ENCODE assay signal across 1 cellular context in genomic region chr16:13305019-13305755, GRCh38.
TF ChIP-seq lines count a peak whose summit lies in the region.

No MANE protein-coding gene starts in this region.

TF ChIP-seq in GM23338, 12 proteins besides CTCF, POLR2A, EP300 and RAD21 (continued from another document):
- TF ChIP-seq ETS1 (IDR thresholded peaks at IDR 0.05): no peak
- TF ChIP-seq EZH2 (IDR thresholded peaks at IDR 0.05; ENCODE audit: low read depth, unreplicated experiment): no peak
- TF ChIP-seq ZNF331 (CRISPR knock-in tag; IDR thresholded peaks at IDR 0.05; ENCODE audit: low read depth): no peak
- TF ChIP-seq REST (IDR thresholded peaks at IDR 0.05; ENCODE audit: unreplicated experiment): no peak
- TF ChIP-seq POLR2AphosphoS5 (IDR thresholded peaks at IDR 0.05; ENCODE audit: low read depth): no peak
- TF ChIP-seq, protein P1, sequence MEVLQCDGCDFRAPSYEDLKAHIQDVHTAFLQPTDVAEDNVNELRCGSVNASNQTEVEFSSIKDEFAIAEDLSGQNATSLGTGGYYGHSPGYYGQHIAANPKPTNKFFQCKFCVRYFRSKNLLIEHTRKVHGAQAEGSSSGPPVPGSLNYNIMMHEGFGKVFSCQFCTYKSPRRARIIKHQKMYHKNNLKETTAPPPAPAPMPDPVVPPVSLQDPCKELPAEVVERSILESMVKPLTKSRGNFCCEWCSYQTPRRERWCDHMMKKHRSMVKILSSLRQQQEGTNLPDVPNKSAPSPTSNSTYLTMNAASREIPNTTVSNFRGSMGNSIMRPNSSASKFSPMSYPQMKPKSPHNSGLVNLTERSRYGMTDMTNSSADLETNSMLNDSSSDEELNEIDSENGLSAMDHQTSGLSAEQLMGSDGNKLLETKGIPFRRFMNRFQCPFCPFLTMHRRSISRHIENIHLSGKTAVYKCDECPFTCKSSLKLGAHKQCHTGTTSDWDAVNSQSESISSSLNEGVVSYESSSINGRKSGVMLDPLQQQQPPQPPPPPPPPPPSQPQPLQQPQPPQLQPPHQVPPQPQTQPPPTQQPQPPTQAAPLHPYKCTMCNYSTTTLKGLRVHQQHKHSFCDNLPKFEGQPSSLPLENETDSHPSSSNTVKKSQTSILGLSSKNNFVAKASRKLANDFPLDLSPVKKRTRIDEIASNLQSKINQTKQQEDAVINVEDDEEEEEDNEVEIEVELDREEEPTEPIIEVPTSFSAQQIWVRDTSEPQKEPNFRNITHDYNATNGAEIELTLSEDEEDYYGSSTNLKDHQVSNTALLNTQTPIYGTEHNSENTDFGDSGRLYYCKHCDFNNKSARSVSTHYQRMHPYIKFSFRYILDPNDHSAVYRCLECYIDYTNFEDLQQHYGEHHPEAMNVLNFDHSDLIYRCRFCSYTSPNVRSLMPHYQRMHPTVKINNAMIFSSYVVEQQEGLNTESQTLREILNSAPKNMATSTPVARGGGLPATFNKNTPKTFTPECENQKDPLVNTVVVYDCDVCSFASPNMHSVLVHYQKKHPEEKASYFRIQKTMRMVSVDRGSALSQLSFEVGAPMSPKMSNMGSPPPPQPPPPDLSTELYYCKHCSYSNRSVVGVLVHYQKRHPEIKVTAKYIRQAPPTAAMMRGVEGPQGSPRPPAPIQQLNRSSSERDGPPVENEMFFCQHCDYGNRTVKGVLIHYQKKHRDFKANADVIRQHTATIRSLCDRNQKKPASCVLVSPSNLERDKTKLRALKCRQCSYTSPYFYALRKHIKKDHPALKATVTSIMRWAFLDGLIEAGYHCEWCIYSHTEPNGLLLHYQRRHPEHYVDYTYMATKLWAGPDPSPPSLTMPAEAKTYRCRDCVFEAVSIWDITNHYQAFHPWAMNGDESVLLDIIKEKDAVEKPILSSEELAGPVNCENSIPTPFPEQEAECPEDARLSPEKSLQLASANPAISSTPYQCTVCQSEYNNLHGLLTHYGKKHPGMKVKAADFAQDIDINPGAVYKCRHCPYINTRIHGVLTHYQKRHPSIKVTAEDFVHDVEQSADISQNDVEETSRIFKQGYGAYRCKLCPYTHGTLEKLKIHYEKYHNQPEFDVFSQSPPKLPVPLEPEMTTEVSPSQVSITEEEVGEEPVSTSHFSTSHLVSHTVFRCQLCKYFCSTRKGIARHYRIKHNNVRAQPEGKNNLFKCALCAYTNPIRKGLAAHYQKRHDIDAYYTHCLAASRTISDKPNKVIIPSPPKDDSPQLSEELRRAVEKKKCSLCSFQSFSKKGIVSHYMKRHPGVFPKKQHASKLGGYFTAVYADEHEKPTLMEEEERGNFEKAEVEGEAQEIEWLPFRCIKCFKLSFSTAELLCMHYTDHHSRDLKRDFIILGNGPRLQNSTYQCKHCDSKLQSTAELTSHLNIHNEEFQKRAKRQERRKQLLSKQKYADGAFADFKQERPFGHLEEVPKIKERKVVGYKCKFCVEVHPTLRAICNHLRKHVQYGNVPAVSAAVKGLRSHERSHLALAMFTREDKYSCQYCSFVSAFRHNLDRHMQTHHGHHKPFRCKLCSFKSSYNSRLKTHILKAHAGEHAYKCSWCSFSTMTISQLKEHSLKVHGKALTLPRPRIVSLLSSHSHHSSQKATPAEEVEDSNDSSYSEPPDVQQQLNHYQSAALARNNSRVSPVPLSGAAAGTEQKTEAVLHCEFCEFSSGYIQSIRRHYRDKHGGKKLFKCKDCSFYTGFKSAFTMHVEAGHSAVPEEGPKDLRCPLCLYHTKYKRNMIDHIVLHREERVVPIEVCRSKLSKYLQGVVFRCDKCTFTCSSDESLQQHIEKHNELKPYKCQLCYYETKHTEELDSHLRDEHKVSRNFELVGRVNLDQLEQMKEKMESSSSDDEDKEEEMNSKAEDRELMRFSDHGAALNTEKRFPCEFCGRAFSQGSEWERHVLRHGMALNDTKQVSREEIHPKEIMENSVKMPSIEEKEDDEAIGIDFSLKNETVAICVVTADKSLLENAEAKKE (CRISPR knock-in tag; IDR thresholded peaks at IDR 0.05): no peak
- no peak for TF ChIP-seq JUNB (IDR thresholded peaks at IDR 0.05; ENCODE audit: unreplicated experiment)
- TF ChIP-seq ZNF114 (CRISPR knock-in tag; IDR thresholded peaks at IDR 0.05): no peak
- TF ChIP-seq CREB1 (CRISPR knock-in tag; IDR thresholded peaks at IDR 0.05; ENCODE audit: low read depth): no peak
- TF ChIP-seq EZH2phosphoT487 (IDR thresholded peaks at IDR 0.05; ENCODE audit: unreplicated experiment): no peak
